In genomic region chr12:120110550-120111501, GRCh38 we compare ENCODE assay signal across 8 cellular contexts. TPM values are rescaled to one million over a fixed set of nuclear protein-coding genes. Genes with fewer than 3 reads are reported as not detected.
A peak's percentile ranks its signal among the peaks of the same experiment; 100 is the strongest.
DNase-seq lines count a peak whose midpoint lies in the region; ATAC-seq, FAIRE-seq and TF ChIP-seq lines count a peak whose summit lies in the region.

No MANE protein-coding gene starts in this region.

- peak; percentile 67 for DNase-seq in GM10266 (ENCODE audit: extremely low spot score)
- peak; percentile 76 for DNase-seq in H7
- DNase-seq in NOMO-1 treated with DMSO at 0.1 percent for 48 hours (lab: John Stamatoyannopoulos, UW; ENCODE audit: unreplicated experiment) = peak; percentile 73
- peak; percentile 29 for DNase-seq in activated gamma-delta T cell treated with anti-CD3 and anti-CD28 coated beads, Interleukin-2, amount 50 U/mL, for 16 hours (ENCODE audit: low read depth)
- peak; percentile 65 for DNase-seq in lung (ENCODE audit: low spot score)
- peak; percentile 58 for DNase-seq in transverse colon
- no peak for DNase-seq in RCC 7860 (ENCODE audit: low spot score)
- DNase-seq in NK-92 treated with Interleukin-12 subunit alpha and Interleukin-12 subunit beta, amount 100 ng/mL, for 24 hours (lab: John Stamatoyannopoulos, UW) = no peak

- peaks cover 10 to 29% of the 10 kb centered on the region in 2 donors for H3K4me1 ChIP-seq in lung (ENCODE audit: control insufficient read depth in 2 of 2, insufficient read depth in 2 of 2, low read length in 2 of 2)
- peaks cover 14 to 50% (median 21%) of the 10 kb centered on the region in 4 donors for H3K4me1 ChIP-seq in transverse colon

- H3K27ac ChIP-seq in lung (ENCODE audit: low read depth in 1 of 2, low read length in 1 of 2) (peak overlapping the region in 1 of 2 donors; percentile 30), transverse colon (peak overlapping the region; percentile 9 to 39 (median 26))

- H3K4me3 ChIP-seq in H7 (ENCODE audit: insufficient read depth, low read depth, low read length) (no peak overlapping the region), lung (no peak overlapping the region), transverse colon (no peak overlapping the region)

- in situ Hi-C loops in transverse colon (cut with MboI; ENCODE audit: low pct_ligation_motif_present in 1 of 4, low pct_unique_long_range_greater_than_20kb in 1 of 4, low sequenced_read_pairs in 3 of 4) = no loop called here

- no peaks in the 10 kb centered on the region for H3K27me3 ChIP-seq in H7 (ENCODE audit: control insufficient read depth, insufficient read depth, low read length)
- H3K27me3 ChIP-seq in lung (ENCODE audit: control insufficient read depth, insufficient read depth) = no peaks in the 10 kb centered on the region
- H3K27me3 ChIP-seq in transverse colon = no peaks in the 10 kb centered on the region

- no peaks in the 10 kb centered on the region for H3K9me3 ChIP-seq in lung (ENCODE audit: control insufficient read depth in 2 of 2, insufficient read depth in 1 of 2, low read length in 1 of 2)
- no peaks in the 10 kb centered on the region for H3K9me3 ChIP-seq in transverse colon

- intact Hi-C loops in transverse colon (cut with DNase I; ENCODE audit: low total_unique reads) = no loop called here

- FAIRE-seq in RCC 7860 (lab: Jason Lieb, UNC) = no peak

- peaks cover 4% of the 10 kb centered on the region for H3K36me3 ChIP-seq in H7 (replicated peaks; ENCODE audit: control insufficient read depth, insufficient read depth, low read length)
- H3K36me3 ChIP-seq in lung (ENCODE audit: control insufficient read depth in 2 of 2, insufficient read depth in 2 of 2, low read length in 2 of 2) = peaks cover 0 to 17% of the 10 kb centered on the region in 2 donors
- H3K36me3 ChIP-seq in transverse colon = no peaks in the 10 kb centered on the region

- peak; percentile 75 for ATAC-seq in lung (ENCODE audit: insufficient read depth, low FRiP score)

- no peak for TF ChIP-seq POLR2A in transverse colon (IDR thresholded peaks at IDR 0.05)

- TF ChIP-seq CTCF in GM10266 (IDR thresholded peaks at IDR 0.05; ENCODE audit: control insufficient read depth, insufficient read depth, low read depth, missing control alignments) = no peak
- no peak for TF ChIP-seq CTCF in lung (IDR thresholded peaks at IDR 0.05; ENCODE audit: control extremely low read depth, extremely low read depth)
- no peak for TF ChIP-seq CTCF in transverse colon (IDR thresholded peaks at IDR 0.05)

- 40 to 55% methylated on average over 26 of the region's 26 CpGs for WGBS in lung, 2 donors
- WGBS in transverse colon (ENCODE audit: low coverage in 1 of 2), 2 donors = 68% methylated on average over 26 of the region's 26 CpGs; no CpG with 5 or more reads in 1 of the 2 donors

- no peak for TF ChIP-seq EP300 in transverse colon (IDR thresholded peaks at IDR 0.05; ENCODE audit: low read depth)

RNA-seq across cellular contexts. Expression of gene RAB35, which starts 5.7 kb away (rescaled TPM):
- 38.4 and 42.8 TPM in 2 replicates for total RNA-seq in H7 (2014; rRNA removed; shearing (Covaris generic))
- total RNA-seq in lung = 10 to 100 TPM; 22.1 to 51.8 TPM
- 10 to 100 TPM; 27.3 to 47.0 TPM for polyA plus RNA-seq in lung
- 10 to 100 TPM; 16.9 to 26.2 (median 22.2) TPM for total RNA-seq in transverse colon

Comparison
In these comparisons a context has a peak if more than half of its experiments do, and no peak if none do; other contexts are left out.
1. DNase-seq: peak in GM10266 (single experiment), H7 (single experiment), NOMO-1 treated with DMSO at 0.1 percent for 48 hours (single experiment), activated gamma-delta T cell treated with anti-CD3 and anti-CD28 coated beads, Interleukin-2, amount 50 U/mL, for 16 hours (single experiment), lung (single experiment) and transverse colon (single experiment); none in RCC 7860 (single experiment) and NK-92 treated with Interleukin-12 subunit alpha and Interleukin-12 subunit beta, amount 100 ng/mL, for 24 hours (single experiment).